In the genomic region with DNA sequence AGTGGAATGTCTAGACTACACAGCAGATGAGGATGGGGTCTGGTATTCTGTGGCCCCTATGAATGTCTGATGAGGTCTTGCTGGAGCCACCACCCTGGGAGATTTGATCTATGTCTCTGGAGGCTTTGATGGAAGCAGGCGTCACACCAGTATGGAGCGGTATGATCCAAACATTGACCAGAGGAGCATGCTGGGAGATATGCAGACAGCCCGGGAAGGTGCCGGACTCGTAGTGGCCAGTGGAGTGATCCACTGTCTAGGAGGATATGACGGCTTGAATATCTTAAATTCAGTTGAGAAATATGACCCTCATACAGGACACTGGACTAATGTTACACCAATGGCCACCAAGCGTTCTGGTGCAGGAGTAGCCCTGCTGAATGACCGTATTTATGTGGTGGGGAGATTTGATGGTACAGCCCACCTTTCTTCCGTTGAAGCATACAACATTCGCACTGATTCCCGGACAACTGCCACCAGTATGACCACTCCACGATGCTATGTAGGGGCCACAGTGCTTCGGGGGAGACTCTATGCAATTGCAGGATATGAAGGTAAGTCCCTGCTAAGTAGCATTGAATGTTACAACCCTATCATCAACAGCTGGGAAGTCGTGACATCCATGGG, we compare ENCODE assay signal across 1 cellular context. TPM values are rescaled to one million over a fixed set of nuclear protein-coding genes. Genes with fewer than 3 reads are reported as not detected.
"Had no signal": no experiment of that assay in that cellular context is flagged by ENCODE, and none has a peak within 500 bp of the region (broad histone marks: within the 10 kb centered on the region; RNA-seq: fewer than 3 reads in every experiment).

No MANE protein-coding gene starts in this region.

RNA-seq across cellular contexts. Expression of a gene that starts 57.3 kb away (rescaled TPM):
- total RNA-seq: OCI-LY7 had no signal
